Comparison of ENCODE assay signal across 20 cellular contexts in the genomic region with DNA sequence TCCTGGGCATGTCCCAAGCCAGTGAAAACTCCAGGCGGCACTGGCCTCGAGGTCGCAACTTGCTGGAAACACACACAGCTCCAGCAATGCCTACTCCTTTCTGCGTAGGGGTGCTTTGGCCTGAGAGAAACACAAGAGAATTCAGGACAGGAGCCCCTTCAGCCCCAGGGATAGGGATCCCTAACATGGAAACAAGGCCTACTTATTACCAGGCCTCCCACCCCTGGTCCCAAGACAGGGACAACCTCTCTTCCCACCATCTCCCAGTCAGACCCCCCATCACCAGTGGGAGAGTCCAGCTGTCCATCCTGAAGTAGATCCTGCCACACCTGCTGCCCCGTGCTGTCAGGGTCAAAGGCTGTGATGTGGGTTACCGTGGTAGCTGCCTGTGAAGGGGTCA. TPM values are rescaled to one million over a fixed set of nuclear protein-coding genes. Genes with fewer than 3 reads are reported as not detected.
"Had no signal": no experiment of that assay in that cellular context is flagged by ENCODE, and none has a peak within 500 bp of the region (broad histone marks: within the 10 kb centered on the region; RNA-seq: fewer than 3 reads in every experiment).

No MANE protein-coding gene starts in this region.

- H3K36me3 ChIP-seq: neural progenitor cell, ovary had no signal

- ATAC-seq: activated CD4-positive, CD25-positive, alpha-beta regulatory T cell treated with anti-CD3 and anti-CD28 coated beads, Interleukin-2, amount 50 U/mL, for 24 hours; activated naive CD8-positive, alpha-beta T cell treated with anti-CD3 and anti-CD28 coated beads, Interleukin-2, amount 50 U/mL, for 24 hours; foreskin keratinocyte; stimulated activated naive CD8-positive, alpha-beta T cell treated with anti-CD3 and anti-CD28 coated beads, Interleukin-15, amount 100 ng/mL, for 72 hours had no signal

- H3K4me1 ChIP-seq: foreskin keratinocyte, neural progenitor cell had no signal

- H3K27ac ChIP-seq: foreskin keratinocyte, left ventricle myocardium inferior, neural progenitor cell, ovary, sigmoid colon had no signal

- H3K4me3 ChIP-seq: left ventricle myocardium inferior, neural progenitor cell, ovary, sigmoid colon, spleen had no signal

- H3K9me3 ChIP-seq: left ventricle myocardium inferior, ovary, sigmoid colon, spleen had no signal

- DNase-seq: activated CD4-positive, alpha-beta T cell treated with anti-CD3 and anti-CD28 coated beads, Interleukin-2, amount 50 U/mL, for 1 hour; activated CD8-positive, alpha-beta memory T cell treated with anti-CD3 and anti-CD28 coated beads for 24 hours; activated naive CD4-positive, alpha-beta T cell; activated naive CD8-positive, alpha-beta T cell treated with anti-CD3 and anti-CD28 coated beads, Interleukin-2, amount 50 U/mL, for 24 hours; aorta; effector memory CD4-positive, alpha-beta T cell; foreskin keratinocyte; left ventricle myocardium inferior; naive B cell; ovary; spleen; stimulated activated naive CD8-positive, alpha-beta T cell treated with anti-CD3 and anti-CD28 coated beads, Interleukin-15, amount 100 ng/mL, for 72 hours had no signal

- H3K27me3 ChIP-seq: foreskin keratinocyte, neural progenitor cell, ovary, sigmoid colon, spleen had no signal

RNA-seq across cellular contexts. Expression of a gene that starts 13.8 kb away (rescaled TPM):
- total RNA-seq: activated T-helper 1 cell treated with anti-CD3 and anti-CD28 coated beads, Interleukin-12 subunit alpha, Interleukin-12 subunit beta, Interleukin-2, Interleukin-4 antibody, amounts not matched to agents 30 ng/mL and 10 ng/mL and 1 ng/mL, durations not matched to agents 14 hours and 24 hours and 36 hours; cerebellum; foreskin keratinocyte; kidney epithelial cell; left ventricle myocardium inferior; mononuclear cell; sigmoid colon; spleen; temporal lobe had no signal
